16 cellular contexts compared by ENCODE assay signal in genomic region chr16:14520753-14521152, GRCh38.
DNase-seq lines count a peak whose midpoint lies in the region; ATAC-seq and TF ChIP-seq lines count a peak whose summit lies in the region.
"Had no signal": no experiment of that assay in that cellular context is flagged by ENCODE, and none has a peak within 500 bp of the region (broad histone marks: within the 10 kb centered on the region; RNA-seq: fewer than 3 reads in every experiment).

No MANE protein-coding gene starts in this region.

- no peak overlapping the region for H3K4me3 ChIP-seq in CD4-positive, CD25-positive, alpha-beta regulatory T cell (ENCODE audit: low read depth, low read length)
- no peak overlapping the region for H3K4me3 ChIP-seq in HEK293 (ENCODE audit: low read depth, low read length)
- H3K4me3 ChIP-seq: K562 had no signal

- intact Hi-C loops in posterior vena cava (cut with DNase I): loop anchor here (10.0 kb wide), 2 partner anchors 216 to 596 kb away; partner anchors contain the start of gene ERCC4 (in 1 of the 2)

- H3K27me3 Mint-ChIP-seq in activated naive CD4-positive, alpha-beta T cell treated with anti-CD3 and anti-CD28 coated beads, Interleukin-2, amount 10 ng/mL, durations not matched to agents 7 days and 5 days: no peaks in the 10 kb centered on the region
- H3K27me3 Mint-ChIP-seq in CD4-positive, CD25-positive, alpha-beta regulatory T cell: no peaks in the 10 kb centered on the region
- H3K27me3 Mint-ChIP-seq in naive thymus-derived CD8-positive, alpha-beta T cell: no peaks in the 10 kb centered on the region

- no peak for ATAC-seq in CD4-positive, CD25-positive, alpha-beta regulatory T cell (ENCODE audit: low read depth in 2 of 2)
- no peak for ATAC-seq in naive thymus-derived CD8-positive, alpha-beta T cell
- ATAC-seq: K562 had no signal

- peaks cover 14% of the 10 kb centered on the region for H3K4me1 Mint-ChIP-seq in activated naive CD4-positive, alpha-beta T cell treated with anti-CD3 and anti-CD28 coated beads, Interleukin-2, amount 10 ng/mL, durations not matched to agents 7 days and 5 days
- peaks cover 11 to 45% (median 26%) of the 10 kb centered on the region in 4 donors for H3K4me1 Mint-ChIP-seq in CD4-positive, CD25-positive, alpha-beta regulatory T cell
- peaks cover 11 to 53% (median 29%) of the 10 kb centered on the region in 4 donors for H3K4me1 Mint-ChIP-seq in naive thymus-derived CD8-positive, alpha-beta T cell

- H3K27ac ChIP-seq in CD4-positive, CD25-positive, alpha-beta regulatory T cell (ENCODE audit: insufficient read depth, low read length, poor library complexity, severe bottlenecking): no peak overlapping the region
- no peak overlapping the region for H3K27ac ChIP-seq in HEK293 (ENCODE audit: extremely low read depth, low read depth, low read length)
- H3K27ac ChIP-seq: C4-2B, RWPE1 had no signal

- H3K4me1 ChIP-seq in CD4-positive, CD25-positive, alpha-beta regulatory T cell (ENCODE audit: control insufficient read depth, insufficient read depth, low read length, poor library complexity, severe bottlenecking): no peaks in the 10 kb centered on the region
- H3K4me1 ChIP-seq in HEK293 (ENCODE audit: control insufficient read depth, insufficient read depth, low read length): no peaks in the 10 kb centered on the region

- no peaks in the 10 kb centered on the region for H3K36me3 ChIP-seq in CD4-positive, CD25-positive, alpha-beta regulatory T cell (ENCODE audit: control insufficient read depth, insufficient read depth, low read length)
- no peaks in the 10 kb centered on the region for H3K36me3 ChIP-seq in HEK293 (ENCODE audit: control insufficient read depth in 2 of 2, insufficient read depth in 1 of 2, low read length in 2 of 2)

- H3K27ac Mint-ChIP-seq in activated naive CD4-positive, alpha-beta T cell treated with anti-CD3 and anti-CD28 coated beads, Interleukin-2, amount 10 ng/mL, durations not matched to agents 7 days and 5 days: peak overlapping the region; percentile 92
- peak overlapping the region in 2 of 3 donors; percentile 59 to 72 for H3K27ac Mint-ChIP-seq in CD4-positive, CD25-positive, alpha-beta regulatory T cell
- H3K27ac Mint-ChIP-seq in naive thymus-derived CD8-positive, alpha-beta T cell: peak overlapping the region in 9 of 10 donors; percentile 26 to 86 (median 70)

- CTCF ChIA-PET in activated naive CD4-positive, alpha-beta T cell treated with anti-CD3 and anti-CD28 coated beads, Interleukin-2, amount 10 ng/mL, durations not matched to agents 7 days and 5 days (lab: Charles Lee): no interaction called here
- CTCF ChIA-PET in HEK293 (lab: Yijun Ruan, JAX): no interaction called here

- no peak for TF ChIP-seq CTCF in HEK293 (tag by site-specific recombination; IDR thresholded peaks at IDR 0.05)

- H3K36me3 Mint-ChIP-seq in activated naive CD4-positive, alpha-beta T cell treated with anti-CD3 and anti-CD28 coated beads, Interleukin-2, amount 10 ng/mL, durations not matched to agents 7 days and 5 days: no peaks in the 10 kb centered on the region
- H3K36me3 Mint-ChIP-seq in CD4-positive, CD25-positive, alpha-beta regulatory T cell: peaks cover 6% of the 10 kb centered on the region
- H3K36me3 Mint-ChIP-seq in naive thymus-derived CD8-positive, alpha-beta T cell: peaks cover 0 to 5% (median 0%) of the 10 kb centered on the region in 3 donors

- H3K9me3 ChIP-seq in CD4-positive, CD25-positive, alpha-beta regulatory T cell (ENCODE audit: control insufficient read depth in 2 of 2, low read length in 2 of 2): no peaks in the 10 kb centered on the region
- H3K9me3 ChIP-seq in HEK293 (ENCODE audit: control insufficient read depth, insufficient read depth, low read depth, low read length): no peaks in the 10 kb centered on the region

- DNase-seq in activated naive CD4-positive, alpha-beta T cell treated with anti-CD3 and anti-CD28 coated beads, Interleukin-2, amount 10 ng/mL, durations not matched to agents 7 days and 5 days: no peak
- DNase-seq in activated naive CD4-positive, alpha-beta T cell treated with Interleukin-2 at 50 U/mL for 16 hours: no peak
- no peak for DNase-seq in CD4-positive, CD25-positive, alpha-beta regulatory T cell
- no peak for DNase-seq in naive thymus-derived CD8-positive, alpha-beta T cell
- DNase-seq in posterior vena cava (ENCODE audit: low spot score): no peak
- DNase-seq in NCI-H345 (lab: John Stamatoyannopoulos, UW): no peak
- DNase-seq: MV-4-11, NCI-H2029, NCI-H2227 treated with DMSO at 0.1 percent for 48 hours, NCI-H510A, NCI-H69, SHP77 had no signal

- H3K27me3 ChIP-seq in CD4-positive, CD25-positive, alpha-beta regulatory T cell (ENCODE audit: control insufficient read depth, insufficient read depth, low read length): no peaks in the 10 kb centered on the region

- POLR2A ChIA-PET in HEK293 (lab: Yijun Ruan, JAX): no interaction called here
- POLR2A ChIA-PET in naive thymus-derived CD8-positive, alpha-beta T cell (lab: Charles Lee): no interaction called here

- H3K9me3 Mint-ChIP-seq in activated naive CD4-positive, alpha-beta T cell treated with anti-CD3 and anti-CD28 coated beads, Interleukin-2, amount 10 ng/mL, durations not matched to agents 7 days and 5 days: no peaks in the 10 kb centered on the region
- no peaks in the 10 kb centered on the region for H3K9me3 Mint-ChIP-seq in CD4-positive, CD25-positive, alpha-beta regulatory T cell
- no peaks in the 10 kb centered on the region for H3K9me3 Mint-ChIP-seq in naive thymus-derived CD8-positive, alpha-beta T cell

- no peak overlapping the region for H3K4me3 Mint-ChIP-seq in activated naive CD4-positive, alpha-beta T cell treated with anti-CD3 and anti-CD28 coated beads, Interleukin-2, amount 10 ng/mL, durations not matched to agents 7 days and 5 days
- no peak overlapping the region for H3K4me3 Mint-ChIP-seq in CD4-positive, CD25-positive, alpha-beta regulatory T cell
- H3K4me3 Mint-ChIP-seq in naive thymus-derived CD8-positive, alpha-beta T cell: peak overlapping the region in 2 of 10 donors; percentile 8 to 38

TF ChIP-seq in HEK293, 187 proteins besides CTCF, POLR2A, EP300 and RAD21:
- TF ChIP-seq ZBTB7A (tag by site-specific recombination; IDR thresholded peaks at IDR 0.05; ENCODE audit: low read depth) (no peak), SCRT2 (tag by site-specific recombination; IDR thresholded peaks at IDR 0.05) (peak; percentile 88), SCRT1 (tag by site-specific recombination; IDR thresholded peaks at IDR 0.05; ENCODE audit: borderline replicate concordance) (peak; percentile 67; the same call in 1 of the 2 replicates)
